20 cellular contexts compared by ENCODE assay signal in the genomic region with DNA sequence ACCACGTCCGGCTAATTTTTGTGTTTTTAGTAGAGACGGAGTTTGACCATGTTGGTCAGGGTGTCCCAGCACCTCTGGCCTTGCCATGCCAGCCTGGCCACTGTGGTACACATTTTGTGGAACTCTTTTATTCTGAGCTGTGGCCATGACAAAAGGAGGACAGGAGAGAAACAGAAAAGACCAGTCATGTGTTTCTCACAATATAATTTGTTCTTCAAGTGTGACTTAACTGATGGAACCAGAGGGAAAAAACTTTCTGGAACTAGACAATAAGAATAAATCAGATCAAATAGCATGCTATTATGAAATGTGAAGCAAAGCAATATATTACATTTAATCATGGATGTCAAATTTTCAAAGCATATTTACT. TPM values are rescaled to one million over a fixed set of nuclear protein-coding genes. Genes with fewer than 3 reads are reported as not detected.
A peak's percentile ranks its signal among the peaks of the same experiment; 100 is the strongest.
DNase-seq lines count a peak whose midpoint lies in the region; ATAC-seq lines count a peak whose summit lies in the region.
"Had no signal": no experiment of that assay in that cellular context is flagged by ENCODE, and none has a peak within 500 bp of the region (broad histone marks: within the 10 kb centered on the region; RNA-seq: fewer than 3 reads in every experiment).

No MANE protein-coding gene starts in this region.

- no peak overlapping the region for H3K4me3 ChIP-seq in CD8-positive, alpha-beta memory T cell (ENCODE audit: low read length)
- H3K4me3 ChIP-seq: dorsolateral prefrontal cortex, ovary, uterus had no signal

- peak; percentile 24 for DNase-seq in activated CD8-positive, alpha-beta memory T cell treated with anti-CD3 and anti-CD28 coated beads for 24 hours
- no peak for DNase-seq in activated CD8-positive, alpha-beta memory T cell treated with anti-CD3 and anti-CD28 coated beads, Interleukin-2, amount 50 U/mL, for 48 hours
- DNase-seq in CD8-positive, alpha-beta memory T cell, result no peak
- DNase-seq in stimulated activated effector memory CD8-positive, alpha-beta T cell treated with anti-CD3 and anti-CD28 coated beads, Interleukin-12 subunit alpha, Interleukin-12 subunit beta, amount 100 ng/mL, for 72 hours (ENCODE audit: low spot score in 2 of 2), result no peak
- DNase-seq in GOT3 (lab: John Stamatoyannopoulos, UW), result no peak
- DNase-seq in HCEC 1CT, result no peak
- DNase-seq: DMS79; dorsolateral prefrontal cortex; NCI-H1417 treated with DMSO at 0.1 percent for 48 hours; NCI-H510A; ovary; right cardiac atrium; stimulated activated CD8-positive, alpha-beta memory T cell treated with anti-CD3 and anti-CD28 coated beads, Interleukin-4, amount 100 ng/mL, for 48 hours; SW 1271; uterus had no signal

- intact Hi-C loops in dendritic cell treated with granulocyte-macrophage colony-stimulating factor and Interleukin-4, amounts not matched to agents 40 ng/mL and 50 ng/mL, for 4 days (cut with micrococcal nuclease), result no loop called here

- no peaks in the 10 kb centered on the region for H3K36me3 ChIP-seq in CD8-positive, alpha-beta memory T cell (ENCODE audit: insufficient read depth, low read length)
- H3K36me3 ChIP-seq: ovary, uterus had no signal

- peak overlapping the region in 6 of 8 donors; percentile 87 to 98 (median 95) for H3K27ac Mint-ChIP-seq in CD8-positive, alpha-beta memory T cell
- peak overlapping the region; percentile 94 for H3K27ac Mint-ChIP-seq in dendritic cell treated with granulocyte-macrophage colony-stimulating factor and Interleukin-4, amounts not matched to agents 40 ng/mL and 50 ng/mL, for 4 days
- H3K27ac Mint-ChIP-seq in stimulated activated effector memory CD8-positive, alpha-beta T cell treated with anti-CD3 and anti-CD28 coated beads, Interleukin-12 subunit alpha, Interleukin-12 subunit beta, amount 100 ng/mL, for 72 hours, result peak overlapping the region; percentile 90

- peaks cover 34 to 41% (median 37%) of the 10 kb centered on the region in 3 donors for H3K4me1 Mint-ChIP-seq in CD8-positive, alpha-beta memory T cell
- H3K4me1 Mint-ChIP-seq in dendritic cell treated with granulocyte-macrophage colony-stimulating factor and Interleukin-4, amounts not matched to agents 40 ng/mL and 50 ng/mL, for 4 days (ENCODE audit: low read depth), result peaks cover 40% of the 10 kb centered on the region
- peaks cover 39% of the 10 kb centered on the region for H3K4me1 Mint-ChIP-seq in stimulated activated effector memory CD8-positive, alpha-beta T cell treated with anti-CD3 and anti-CD28 coated beads, Interleukin-12 subunit alpha, Interleukin-12 subunit beta, amount 100 ng/mL, for 72 hours

- peaks cover 0 to 5% (median 1%) of the 10 kb centered on the region in 5 donors for H3K9me3 Mint-ChIP-seq in CD8-positive, alpha-beta memory T cell
- no peaks in the 10 kb centered on the region for H3K9me3 Mint-ChIP-seq in dendritic cell treated with granulocyte-macrophage colony-stimulating factor and Interleukin-4, amounts not matched to agents 40 ng/mL and 50 ng/mL, for 4 days
- H3K9me3 Mint-ChIP-seq in stimulated activated effector memory CD8-positive, alpha-beta T cell treated with anti-CD3 and anti-CD28 coated beads, Interleukin-12 subunit alpha, Interleukin-12 subunit beta, amount 100 ng/mL, for 72 hours, result no peaks in the 10 kb centered on the region

- peaks cover 0 to 5% of the 10 kb centered on the region in 2 donors for H3K27me3 Mint-ChIP-seq in CD8-positive, alpha-beta memory T cell
- H3K27me3 Mint-ChIP-seq in dendritic cell treated with granulocyte-macrophage colony-stimulating factor and Interleukin-4, amounts not matched to agents 40 ng/mL and 50 ng/mL, for 4 days, result no peaks in the 10 kb centered on the region

- POLR2A ChIA-PET in CD8-positive, alpha-beta memory T cell (lab: Charles Lee), result no interaction called here

- no peaks in the 10 kb centered on the region for H3K27me3 ChIP-seq in CD8-positive, alpha-beta memory T cell (ENCODE audit: insufficient read depth, low read length, poor library complexity, severe bottlenecking)
- H3K27me3 ChIP-seq: dorsolateral prefrontal cortex, ovary, uterus had no signal

- H3K9me3 ChIP-seq in CD8-positive, alpha-beta memory T cell (ENCODE audit: low read length), result no peaks in the 10 kb centered on the region
- H3K9me3 ChIP-seq: ovary, uterus had no signal

- no peak for ATAC-seq in stimulated activated effector memory CD8-positive, alpha-beta T cell treated with anti-CD3 and anti-CD28 coated beads, Interleukin-12 subunit alpha, Interleukin-12 subunit beta, amount 100 ng/mL, for 72 hours
- no peak for ATAC-seq in HG03280 (IDR thresholded peaks at IDR 0.05; ENCODE audit: unreplicated experiment)
- ATAC-seq: GM12878, right cardiac atrium had no signal

- H3K27ac ChIP-seq in CD8-positive, alpha-beta memory T cell (ENCODE audit: low read depth, low read length), result no peak overlapping the region
- H3K27ac ChIP-seq: epithelial cell of prostate, HL-60, ovary, uterus had no signal

- peaks cover 30% of the 10 kb centered on the region for H3K4me1 ChIP-seq in CD8-positive, alpha-beta memory T cell (ENCODE audit: insufficient read depth, low read length)

- peak overlapping the region in 3 of 7 donors; percentile 19 to 96 (median 90) for H3K4me3 Mint-ChIP-seq in CD8-positive, alpha-beta memory T cell
- H3K4me3 Mint-ChIP-seq in dendritic cell treated with granulocyte-macrophage colony-stimulating factor and Interleukin-4, amounts not matched to agents 40 ng/mL and 50 ng/mL, for 4 days, result no peak overlapping the region
- peak overlapping the region; percentile 93 for H3K4me3 Mint-ChIP-seq in stimulated activated effector memory CD8-positive, alpha-beta T cell treated with anti-CD3 and anti-CD28 coated beads, Interleukin-12 subunit alpha, Interleukin-12 subunit beta, amount 100 ng/mL, for 72 hours

- CTCF ChIA-PET in CD8-positive, alpha-beta memory T cell (lab: Charles Lee), result interaction anchor here (1.3 to 2.6 kb wide), 3 partner anchors 9 to 182 kb away, joined by 4 to 14 read pairs (median 5); no protein-coding TSS in a partner anchor

- peaks cover 0 to 10% (median 2%) of the 10 kb centered on the region in 3 donors for H3K36me3 Mint-ChIP-seq in CD8-positive, alpha-beta memory T cell
- H3K36me3 Mint-ChIP-seq in dendritic cell treated with granulocyte-macrophage colony-stimulating factor and Interleukin-4, amounts not matched to agents 40 ng/mL and 50 ng/mL, for 4 days (ENCODE audit: low read depth), result peaks cover 6% of the 10 kb centered on the region
- H3K36me3 Mint-ChIP-seq in stimulated activated effector memory CD8-positive, alpha-beta T cell treated with anti-CD3 and anti-CD28 coated beads, Interleukin-12 subunit alpha, Interleukin-12 subunit beta, amount 100 ng/mL, for 72 hours, result peaks cover 6% of the 10 kb centered on the region

RNA-seq across cellular contexts. Expression of a gene that starts 4.2 kb away (rescaled TPM):
- 10 to 100 TPM; 22.3 to 27.6 TPM for total RNA-seq in CD8-positive, alpha-beta memory T cell
- 232 TPM for polyA plus RNA-seq in CD8-positive, alpha-beta memory T cell

RNA-seq across cellular contexts. Expression of a gene that starts 38.6 kb away (rescaled TPM):
- total RNA-seq in CD8-positive, alpha-beta memory T cell, result 10 to 100 TPM; 26.4 to 29.5 TPM
- 6.8 TPM for polyA plus RNA-seq in CD8-positive, alpha-beta memory T cell
